Comparison of ENCODE assay signal across 6 cellular contexts in genomic region chr1:181985981-181986906, GRCh38.
"Had no signal": no experiment of that assay in that cellular context is flagged by ENCODE, and none has a peak within 500 bp of the region (broad histone marks: within the 10 kb centered on the region; RNA-seq: fewer than 3 reads in every experiment).

No MANE protein-coding gene starts in this region.

- H3K4me3 ChIP-seq: right atrium auricular region, smooth muscle cell, upper lobe of left lung had no signal

- H3K4me1 ChIP-seq: right atrium auricular region, upper lobe of left lung had no signal

- H3K9me3 ChIP-seq: right atrium auricular region, upper lobe of left lung had no signal

- H3K4me3 Mint-ChIP-seq: activated CD4-positive, alpha-beta memory T cell treated with anti-CD3 and anti-CD28 coated beads, Interleukin-2, amount 10 ng/mL, durations not matched to agents 7 days and 5 days had no signal

- H3K27ac ChIP-seq: right atrium auricular region, upper lobe of left lung had no signal

- H3K27me3 ChIP-seq: right atrium auricular region, upper lobe of left lung had no signal

- H3K9me3 Mint-ChIP-seq: activated CD4-positive, alpha-beta memory T cell treated with anti-CD3 and anti-CD28 coated beads, Interleukin-2, amount 10 ng/mL, durations not matched to agents 7 days and 5 days had no signal

- H3K27ac Mint-ChIP-seq: activated CD4-positive, alpha-beta memory T cell treated with anti-CD3 and anti-CD28 coated beads, Interleukin-2, amount 10 ng/mL, durations not matched to agents 7 days and 5 days had no signal

- H3K36me3 ChIP-seq: right atrium auricular region, upper lobe of left lung had no signal

- DNase-seq: activated CD4-positive, alpha-beta memory T cell treated with anti-CD3 and anti-CD28 coated beads, Interleukin-2, amount 10 ng/mL, durations not matched to agents 7 days and 5 days; activated T-cell treated with anti-CD3 and anti-CD28 coated beads, Interleukin-2, amount 50 U/mL, for 48 hours; cortex of kidney; upper lobe of left lung had no signal
